18 cellular contexts compared by ENCODE assay signal in genomic region chr7:102453319-102453718, GRCh38. TPM values are rescaled to one million over a fixed set of nuclear protein-coding genes. Genes with fewer than 3 reads are reported as not detected.
DNase-seq lines count a peak whose midpoint lies in the region; ATAC-seq and TF ChIP-seq lines count a peak whose summit lies in the region.
"Had no signal": no experiment of that assay in that cellular context is flagged by ENCODE, and none has a peak within 500 bp of the region (broad histone marks: within the 10 kb centered on the region; RNA-seq: fewer than 3 reads in every experiment).

No MANE protein-coding gene starts in this region.

- peaks cover 41% of the 10 kb centered on the region for H4K20me1 ChIP-seq in BLaER1

- H3K4me1 ChIP-seq in BLaER1: peaks cover 69% of the 10 kb centered on the region
- peaks cover 5% of the 10 kb centered on the region for H3K4me1 ChIP-seq in psoas muscle

- H3K27ac ChIP-seq in BLaER1 (peak overlapping the region; percentile 78; the same call in 1 of the 2 replicates), psoas muscle (no peak overlapping the region)

- peaks cover 2% of the 10 kb centered on the region for H3K27me3 Mint-ChIP-seq in endothelial cell (ENCODE audit: unreplicated experiment)
- H3K27me3 Mint-ChIP-seq in activated T-cell treated with anti-CD3 and anti-CD28 coated beads, Interleukin-2, amount 50 U/mL, for 72 hours (ENCODE audit: low read depth): no peaks in the 10 kb centered on the region
- H3K27me3 Mint-ChIP-seq: CD8-positive, alpha-beta memory T cell had no signal

- no peaks in the 10 kb centered on the region for H3K9me3 ChIP-seq in BLaER1
- no peaks in the 10 kb centered on the region for H3K9me3 ChIP-seq in psoas muscle
- H3K9me3 ChIP-seq: MG63 had no signal

- H3K4me3 ChIP-seq in BLaER1 (no peak overlapping the region), psoas muscle (no peak overlapping the region)
- H3K4me3 ChIP-seq: GM12878, MG63 had no signal

- 23 to 37% (median 24%) methylated on average over 7 of the region's 7 CpGs for WGBS in psoas muscle, 3 donors

- ATAC-seq in psoas muscle: peak; percentile 57 to 76 (median 63)
- ATAC-seq in activated T-cell treated with anti-CD3 and anti-CD28 coated beads, Interleukin-2, amount 50 U/mL, for 72 hours (replicated peaks in 1 of 2): no peak
- ATAC-seq: GM12878, HepG2 had no signal

- H3K4me1 Mint-ChIP-seq in endothelial cell (ENCODE audit: unreplicated experiment): no peaks in the 10 kb centered on the region
- H3K4me1 Mint-ChIP-seq in activated T-cell treated with anti-CD3 and anti-CD28 coated beads, Interleukin-2, amount 50 U/mL, for 72 hours (ENCODE audit: low read depth): peaks cover 5% of the 10 kb centered on the region

- peaks cover 4% of the 10 kb centered on the region for H3K36me3 Mint-ChIP-seq in endothelial cell (ENCODE audit: low read depth, unreplicated experiment)
- peaks cover 0 to 2% of the 10 kb centered on the region in 2 donors for H3K36me3 Mint-ChIP-seq in activated T-cell treated with anti-CD3 and anti-CD28 coated beads, Interleukin-2, amount 50 U/mL, for 72 hours (ENCODE audit: insufficient read depth in 2 of 2)

- no peaks in the 10 kb centered on the region for H3K27me3 ChIP-seq in BLaER1
- no peaks in the 10 kb centered on the region for H3K27me3 ChIP-seq in psoas muscle (ENCODE audit: insufficient read depth in 3 of 3, low read length in 2 of 3)
- H3K27me3 ChIP-seq: MG63 had no signal

- peak; percentile 88 for DNase-seq in G401 (ENCODE audit: low spot score)
- DNase-seq in endothelial cell (ENCODE audit: low spot score): no peak
- peak in 1 of 2 donors; percentile 59 for DNase-seq in psoas muscle
- no peak for DNase-seq in stimulated activated CD4-positive, alpha-beta T cell treated with anti-CD3 and anti-CD28 coated beads, Interleukin-2, amount 100 ng/mL, for 48 hours
- DNase-seq in NCI-H2171 (lab: John Stamatoyannopoulos, UW): no peak
- no peak for DNase-seq in activated T-cell treated with anti-CD3 and anti-CD28 coated beads, Interleukin-2, amount 50 U/mL, for 72 hours
- DNase-seq: CD8-positive, alpha-beta memory T cell; DMS 273 treated with DMSO at 0.1 percent for 48 hours; HCEC 1CT; MG63; NCI-H1105; NCI-H1930; NCI-H524 treated with DMSO at 0.1 percent for 48 hours; NK-92 treated with Interleukin-12 subunit alpha and Interleukin-12 subunit beta, amount 100 ng/mL, for 24 hours; OCI-M1 had no signal

- H3K27ac Mint-ChIP-seq in endothelial cell (ENCODE audit: unreplicated experiment): peak overlapping the region; percentile 42
- H3K27ac Mint-ChIP-seq in activated T-cell treated with anti-CD3 and anti-CD28 coated beads, Interleukin-2, amount 50 U/mL, for 72 hours: no peak overlapping the region

- H3K36me3 ChIP-seq in BLaER1: peaks cover 58% of the 10 kb centered on the region
- peaks cover 3 to 23% of the 10 kb centered on the region in 2 donors for H3K36me3 ChIP-seq in psoas muscle (ENCODE audit: insufficient read depth in 1 of 2, low read depth in 1 of 2)
- H3K36me3 ChIP-seq: MG63 had no signal

- no peak for TF ChIP-seq CTCF in endothelial cell (IDR thresholded peaks at IDR 0.05; ENCODE audit: unreplicated experiment)
- TF ChIP-seq CTCF in psoas muscle (IDR thresholded peaks at IDR 0.05): no peak

- no peak overlapping the region for H3K4me3 Mint-ChIP-seq in endothelial cell (ENCODE audit: unreplicated experiment)
- no peak overlapping the region for H3K4me3 Mint-ChIP-seq in activated T-cell treated with anti-CD3 and anti-CD28 coated beads, Interleukin-2, amount 50 U/mL, for 72 hours
- H3K4me3 Mint-ChIP-seq: CD8-positive, alpha-beta memory T cell had no signal

- H3K4me2 ChIP-seq in BLaER1: peak overlapping the region; percentile 2; the same call in 1 of the 2 replicates

- no peak overlapping the region for H3K9ac ChIP-seq in BLaER1

- in situ Hi-C loops in G401 (cut with HindIII; ENCODE audit: low sequenced_read_pairs): no loop called here

- no peaks in the 10 kb centered on the region for H3K9me3 Mint-ChIP-seq in endothelial cell (ENCODE audit: unreplicated experiment)
- no peaks in the 10 kb centered on the region for H3K9me3 Mint-ChIP-seq in activated T-cell treated with anti-CD3 and anti-CD28 coated beads, Interleukin-2, amount 50 U/mL, for 72 hours
- H3K9me3 Mint-ChIP-seq: CD8-positive, alpha-beta memory T cell had no signal

- intact Hi-C loops in psoas muscle (cut with DNase I): loop anchor here in 1 of 2 donors (5.0 kb wide), 1 partner anchor 41 kb away; no protein-coding TSS in a partner anchor

RNA-seq across cellular contexts. Expression of gene ALKBH4, which starts 11.3 kb away (rescaled TPM):
- total RNA-seq in G401 (2014; rRNA removed; shearing (Covaris generic)): 35.9 and 73.3 TPM in 2 replicates
- 11.5 TPM for total RNA-seq in endothelial cell (ENCODE audit: unreplicated experiment)
- total RNA-seq in psoas muscle: 1 to 10 TPM; 2.7 to 8.2 (median 6.5) TPM
- polyA plus RNA-seq in psoas muscle: 10 to 100 TPM in 1 of 3 donors, 1 to 10 TPM in 2; 8.4 to 11.1 (median 8.6) TPM
- total RNA-seq in activated T-cell treated with anti-CD3 and anti-CD28 coated beads, Interleukin-2, amount 50 U/mL, for 72 hours: 10 to 100 TPM in 1 of 2 donors, 1 to 10 TPM in 1; 9.1 to 11.8 TPM

RNA-seq across cellular contexts. Expression of gene LRWD1, which starts 11.5 kb away (rescaled TPM):
- total RNA-seq in G401 (2014; rRNA removed; shearing (Covaris generic)): 60.6 and 75.4 TPM in 2 replicates
- 30.3 TPM for total RNA-seq in endothelial cell (ENCODE audit: unreplicated experiment)
- 10 to 100 TPM; 10.4 to 15.6 (median 12.5) TPM for total RNA-seq in psoas muscle
- 10 to 100 TPM; 19.6 to 40.9 (median 27.2) TPM for polyA plus RNA-seq in psoas muscle
- 10 to 100 TPM; 13.1 to 13.6 TPM for total RNA-seq in activated T-cell treated with anti-CD3 and anti-CD28 coated beads, Interleukin-2, amount 50 U/mL, for 72 hours

RNA-seq across cellular contexts. Expression of gene ORAI2, which starts 19.9 kb away (rescaled TPM):
- total RNA-seq in G401 (2014; rRNA removed; shearing (Covaris generic)): 106 and 147 TPM in 2 replicates
- 39.3 TPM for total RNA-seq in endothelial cell (ENCODE audit: unreplicated experiment)
- 1 to 10 TPM; 1.9 to 4.4 (median 2.9) TPM for total RNA-seq in psoas muscle
- 1 to 10 TPM; 1.3 to 3.6 (median 1.5) TPM for polyA plus RNA-seq in psoas muscle
- total RNA-seq in activated T-cell treated with anti-CD3 and anti-CD28 coated beads, Interleukin-2, amount 50 U/mL, for 72 hours: 10 to 100 TPM; 37.8 to 42.2 TPM

RNA-seq across cellular contexts. Expression of gene POLR2J, which starts 25.4 kb away (rescaled TPM):
- total RNA-seq in G401 (2014; rRNA removed; shearing (Covaris generic)): 53.6 and 57.6 TPM in 2 replicates
- 48.1 TPM for total RNA-seq in endothelial cell (ENCODE audit: unreplicated experiment)
- 100 to 1,000 TPM in 1 of 4 donors, 10 to 100 TPM in 3; 55.9 to 101 (median 68.2) TPM for total RNA-seq in psoas muscle
- 100 to 1,000 TPM; 115 to 229 (median 166) TPM for polyA plus RNA-seq in psoas muscle
- 10 to 100 TPM; 40.5 to 53.5 TPM for total RNA-seq in activated T-cell treated with anti-CD3 and anti-CD28 coated beads, Interleukin-2, amount 50 U/mL, for 72 hours

RNA-seq across cellular contexts. Expression of gene PRKRIP1, which starts 57.2 kb away (rescaled TPM):
- total RNA-seq in G401 (2014; rRNA removed; shearing (Covaris generic)): 25.2 and 25.9 TPM in 2 replicates
- total RNA-seq in endothelial cell (ENCODE audit: unreplicated experiment) (41.3 TPM), psoas muscle (10 to 100 TPM in 3 of 4 donors, 1 to 10 TPM in 1; 9.7 to 20.1 (median 13.2) TPM)
- 10 to 100 TPM; 13.1 to 20.4 (median 15.9) TPM for polyA plus RNA-seq in psoas muscle
- 10 to 100 TPM; 30.6 to 35.7 TPM for total RNA-seq in activated T-cell treated with anti-CD3 and anti-CD28 coated beads, Interleukin-2, amount 50 U/mL, for 72 hours

Comparison
In these comparisons a context has a peak if more than half of its experiments do, and no peak if none do; other contexts are left out.
1. ATAC-seq: peak in psoas muscle (4 of 4); none in activated T-cell treated with anti-CD3 and anti-CD28 coated beads, Interleukin-2, amount 50 U/mL, for 72 hours (0 of 2).